16 cellular contexts compared by ENCODE assay signal in the genomic region with DNA sequence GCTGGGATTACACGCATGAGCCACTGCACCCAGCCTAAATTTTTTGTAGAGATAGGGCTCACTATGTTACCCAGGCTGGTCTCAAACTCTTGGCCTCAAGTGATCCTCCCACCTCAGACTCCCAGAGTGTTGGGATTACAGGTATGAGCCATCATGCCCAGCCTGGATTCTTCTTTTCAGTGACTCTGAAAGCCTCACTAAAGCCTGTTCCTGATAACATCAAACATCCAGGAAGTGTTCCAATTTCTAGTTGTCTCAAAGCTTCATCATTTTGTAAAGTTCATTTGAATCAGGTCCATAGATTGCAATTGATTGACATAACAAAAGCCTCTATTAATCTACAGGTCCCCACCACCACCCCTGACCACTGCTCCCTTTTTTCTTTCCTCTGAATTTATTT. TPM values are rescaled to one million over a fixed set of nuclear protein-coding genes. Genes with fewer than 3 reads are reported as not detected.
DNase-seq lines count a peak whose midpoint lies in the region; ATAC-seq and TF ChIP-seq lines count a peak whose summit lies in the region.
"Had no signal": no experiment of that assay in that cellular context is flagged by ENCODE, and none has a peak within 500 bp of the region (broad histone marks: within the 10 kb centered on the region; RNA-seq: fewer than 3 reads in every experiment).

No MANE protein-coding gene starts in this region.

- no peaks in the 10 kb centered on the region for H3K9me3 ChIP-seq in SU-DHL-6 (ENCODE audit: insufficient read depth, low read length)

- peaks cover 75% of the 10 kb centered on the region for H3F3A ChIP-seq in SU-DHL-6 (ENCODE audit: insufficient read depth)

- no peak overlapping the region for H3K4me2 ChIP-seq in SU-DHL-6 (ENCODE audit: low read depth, low read length, poor library complexity, severe bottlenecking)

- H3K36me3 ChIP-seq in SU-DHL-6 (ENCODE audit: low read length): no peaks in the 10 kb centered on the region

- no peak overlapping the region for H2AFZ ChIP-seq in SU-DHL-6 (ENCODE audit: low read depth, low read length, severe bottlenecking)

- in situ Hi-C loops in ACHN (cut with HindIII; ENCODE audit: low pct_ligation_motif_present, low pct_unique_long_range_greater_than_20kb, low sequenced_read_pairs): no loop called here

- H3K4me3 ChIP-seq in SU-DHL-6 (ENCODE audit: insufficient read depth, low read length, poor library complexity, severe bottlenecking): no peak overlapping the region

- H3K4me3 Mint-ChIP-seq in activated CD8-positive, alpha-beta T cell treated with anti-CD3 and anti-CD28 coated beads, Interleukin-2, amount 10 ng/mL, durations not matched to agents 7 days and 5 days: no peak overlapping the region
- no peak overlapping the region for H3K4me3 Mint-ChIP-seq in activated CD8-positive, alpha-beta T cell treated with anti-CD3 and anti-CD28 coated beads for 36 hours
- peak overlapping the region in 1 of 8 donors; percentile 41 for H3K4me3 Mint-ChIP-seq in naive B cell

- no peak for TF ChIP-seq CTCF in activated CD8-positive, alpha-beta T cell treated with anti-CD3 and anti-CD28 coated beads for 36 hours (IDR thresholded peaks at IDR 0.05)
- no peak for TF ChIP-seq CTCF in SU-DHL-6 (IDR thresholded peaks at IDR 0.05; ENCODE audit: insufficient read depth, low read length, poor library complexity, severe bottlenecking)

- no peaks in the 10 kb centered on the region for H3K79me2 ChIP-seq in SU-DHL-6 (ENCODE audit: insufficient read depth, low read length)

- peak overlapping the region; percentile 99 for H3K27ac ChIP-seq in SU-DHL-6 (ENCODE audit: low read depth, low read length)

- H3K9me3 Mint-ChIP-seq in activated CD8-positive, alpha-beta T cell treated with anti-CD3 and anti-CD28 coated beads, Interleukin-2, amount 10 ng/mL, durations not matched to agents 7 days and 5 days (ENCODE audit: insufficient read depth): no peaks in the 10 kb centered on the region
- H3K9me3 Mint-ChIP-seq in activated CD8-positive, alpha-beta T cell treated with anti-CD3 and anti-CD28 coated beads for 36 hours: no peaks in the 10 kb centered on the region
- H3K9me3 Mint-ChIP-seq in naive B cell: peaks cover 0 to 10% (median 6%) of the 10 kb centered on the region in 7 donors

- intact Hi-C loops in activated CD8-positive, alpha-beta T cell treated with anti-CD3 and anti-CD28 coated beads for 36 hours (cut with micrococcal nuclease): no loop called here

- peak overlapping the region; percentile 36; the same call in 1 of the 2 replicates for H3K9ac ChIP-seq in SU-DHL-6 (ENCODE audit: low read length)

- H3K27me3 ChIP-seq in SU-DHL-6 (ENCODE audit: low read length): no peaks in the 10 kb centered on the region

- no peak for ATAC-seq in activated CD8-positive, alpha-beta T cell treated with anti-CD3 and anti-CD28 coated beads, Interleukin-2, amount 10 ng/mL, durations not matched to agents 7 days and 5 days
- ATAC-seq in activated CD8-positive, alpha-beta T cell treated with anti-CD3 and anti-CD28 coated beads for 36 hours: no peak
- ATAC-seq in naive B cell (ENCODE audit: low read depth in 2 of 2): no peak

- peaks cover 24% of the 10 kb centered on the region for H3K4me1 Mint-ChIP-seq in activated CD8-positive, alpha-beta T cell treated with anti-CD3 and anti-CD28 coated beads, Interleukin-2, amount 10 ng/mL, durations not matched to agents 7 days and 5 days (ENCODE audit: low read depth)
- H3K4me1 Mint-ChIP-seq in activated CD8-positive, alpha-beta T cell treated with anti-CD3 and anti-CD28 coated beads for 36 hours (ENCODE audit: low read depth): peaks cover 24% of the 10 kb centered on the region
- H3K4me1 Mint-ChIP-seq in naive B cell: peaks cover 47 to 82% (median 47%) of the 10 kb centered on the region in 3 donors

- POLR2A ChIA-PET in activated CD8-positive, alpha-beta T cell treated with anti-CD3 and anti-CD28 coated beads, Interleukin-2, amount 10 ng/mL, durations not matched to agents 7 days and 5 days (lab: Charles Lee): no interaction called here
- POLR2A ChIA-PET in activated CD8-positive, alpha-beta T cell treated with anti-CD3 and anti-CD28 coated beads for 36 hours (lab: Charles Lee): no interaction called here

- H3K27ac Mint-ChIP-seq in activated CD8-positive, alpha-beta T cell treated with anti-CD3 and anti-CD28 coated beads, Interleukin-2, amount 10 ng/mL, durations not matched to agents 7 days and 5 days: peak overlapping the region; percentile 1
- no peak overlapping the region for H3K27ac Mint-ChIP-seq in activated CD8-positive, alpha-beta T cell treated with anti-CD3 and anti-CD28 coated beads for 36 hours
- H3K27ac Mint-ChIP-seq in naive B cell: peak overlapping the region in 5 of 6 donors; percentile 18 to 97 (median 91)

- CTCF ChIA-PET in activated CD8-positive, alpha-beta T cell treated with anti-CD3 and anti-CD28 coated beads, Interleukin-2, amount 10 ng/mL, durations not matched to agents 7 days and 5 days (lab: Charles Lee): interaction anchor here (2.0 kb wide), 1 partner anchor 10 kb away, joined by 9 read pairs; no protein-coding TSS in a partner anchor
- CTCF ChIA-PET in activated CD8-positive, alpha-beta T cell treated with anti-CD3 and anti-CD28 coated beads for 36 hours (lab: Charles Lee): interaction anchor here (1.8 kb wide), 1 partner anchor 10 kb away, joined by 11 read pairs; no protein-coding TSS in a partner anchor

- no peaks in the 10 kb centered on the region for H4K20me1 ChIP-seq in SU-DHL-6 (ENCODE audit: low read depth, low read length)

- peaks cover 6% of the 10 kb centered on the region for H3K36me3 Mint-ChIP-seq in activated CD8-positive, alpha-beta T cell treated with anti-CD3 and anti-CD28 coated beads, Interleukin-2, amount 10 ng/mL, durations not matched to agents 7 days and 5 days (ENCODE audit: low read depth)
- H3K36me3 Mint-ChIP-seq in activated CD8-positive, alpha-beta T cell treated with anti-CD3 and anti-CD28 coated beads for 36 hours (ENCODE audit: low read depth): peaks cover 14% of the 10 kb centered on the region
- peaks cover 4 to 8% of the 10 kb centered on the region in 2 donors for H3K36me3 Mint-ChIP-seq in naive B cell

- DNase-seq in activated CD8-positive, alpha-beta T cell treated with anti-CD3 and anti-CD28 coated beads, Interleukin-2, amount 10 ng/mL, durations not matched to agents 7 days and 5 days: no peak
- no peak for DNase-seq in activated CD8-positive, alpha-beta T cell treated with anti-CD3 and anti-CD28 coated beads for 36 hours
- DNase-seq in naive B cell (no peak), NCI-H524 (lab: John Stamatoyannopoulos, UW) (no peak), ACHN (no peak), NAMALWA (ENCODE audit: low spot score) (no peak)
- DNase-seq: DMS79, KBM-7, MV-4-11, NCI-H1694 treated with DMSO at 0.1 percent for 48 hours, NCI-H2081 treated with DMSO at 0.1 percent for 48 hours, NCI-H2171 treated with DMSO at 0.1 percent for 48 hours, NCI-H526, OCI-M1, Right ventricle myocardium superior had no signal

- no peaks in the 10 kb centered on the region for H3K9me2 ChIP-seq in SU-DHL-6 (replicated peaks; ENCODE audit: insufficient read depth, low read length)

- H3K27me3 Mint-ChIP-seq in activated CD8-positive, alpha-beta T cell treated with anti-CD3 and anti-CD28 coated beads, Interleukin-2, amount 10 ng/mL, durations not matched to agents 7 days and 5 days (ENCODE audit: low read depth): no peaks in the 10 kb centered on the region
- H3K27me3 Mint-ChIP-seq in activated CD8-positive, alpha-beta T cell treated with anti-CD3 and anti-CD28 coated beads for 36 hours: no peaks in the 10 kb centered on the region
- no peaks in the 10 kb centered on the region for H3K27me3 Mint-ChIP-seq in naive B cell

RNA-seq across cellular contexts. Expression of a gene that starts 29.2 kb away (rescaled TPM):
- 10 to 100 TPM; 86.7 to 93.2 TPM for total RNA-seq in activated CD8-positive, alpha-beta T cell treated with anti-CD3 and anti-CD28 coated beads, Interleukin-2, amount 10 ng/mL, durations not matched to agents 7 days and 5 days
- total RNA-seq in activated CD8-positive, alpha-beta T cell treated with anti-CD3 and anti-CD28 coated beads for 36 hours: 10 to 100 TPM; 82.0 to 82.9 TPM
- 1 to 10 TPM; 1.3 to 8.0 (median 7.2) TPM for polyA plus RNA-seq in naive B cell (ENCODE audit: low read depth in 6 of 6)

RNA-seq across cellular contexts. Expression of a gene that starts 50.1 kb away (rescaled TPM):
- total RNA-seq in activated CD8-positive, alpha-beta T cell treated with anti-CD3 and anti-CD28 coated beads, Interleukin-2, amount 10 ng/mL, durations not matched to agents 7 days and 5 days: 1 to 10 TPM; 4.7 to 5.2 TPM
- total RNA-seq in activated CD8-positive, alpha-beta T cell treated with anti-CD3 and anti-CD28 coated beads for 36 hours: 1 to 10 TPM; 4.3 to 5.0 TPM
- polyA plus RNA-seq in naive B cell (ENCODE audit: low read depth in 6 of 6): 1 to 10 TPM; 1.1 to 4.5 (median 2.4) TPM
